ENCODE assay signal across 12 cellular contexts in genomic region chr5:60248900-60249299, GRCh38.
A peak's percentile ranks its signal among the peaks of the same experiment; 100 is the strongest.
DNase-seq lines count a peak whose midpoint lies in the region; ATAC-seq, FAIRE-seq and TF ChIP-seq lines count a peak whose summit lies in the region.
"Had no signal": no experiment of that assay in that cellular context is flagged by ENCODE, and none has a peak within 500 bp of the region (broad histone marks: within the 10 kb centered on the region; RNA-seq: fewer than 3 reads in every experiment).

No MANE protein-coding gene starts in this region.

- ATAC-seq in GM21529 (IDR thresholded peaks at IDR 0.05; ENCODE audit: unreplicated experiment) (peak; percentile 97), HG03469 (IDR thresholded peaks at IDR 0.05; ENCODE audit: unreplicated experiment) (peak; percentile 97)

- TF ChIP-seq POLR2A in GM12892 (IDR thresholded peaks at IDR 0.05; ENCODE audit: low read depth, low read length), result no peak
- TF ChIP-seq POLR2A in erythroblast (IDR thresholded peaks at IDR 0.05; ENCODE audit: low read length), result no peak

- no peak overlapping the region for H3K4me3 ChIP-seq in WERI-Rb-1 (ENCODE audit: low read depth, low read length)
- H3K4me3 ChIP-seq: pancreas, suprapubic skin had no signal

- no peaks in the 10 kb centered on the region for H3K9me3 ChIP-seq in WERI-Rb-1 (ENCODE audit: severe bottlenecking)
- H3K9me3 ChIP-seq: pancreas, suprapubic skin had no signal

- peak; percentile 64 for FAIRE-seq in GM12892 (lab: Jason Lieb, UNC)
- FAIRE-seq: pancreas had no signal

- CTCF ChIA-PET in RWPE1 (lab: Yijun Ruan, JAX), result interaction anchor here (0.6 kb wide), 1 partner anchor 52 kb away, joined by 5 read pairs; no protein-coding TSS in a partner anchor

- H3K36me3 ChIP-seq in WERI-Rb-1, result no peaks in the 10 kb centered on the region
- H3K36me3 ChIP-seq: pancreas, suprapubic skin had no signal

- DNase-seq in GM12892 (ENCODE audit: insufficient read length), result no peak
- DNase-seq in erythroblast (lab: John Stamatoyannopoulos, UW), result peak; percentile 11 to 43
- no peak for DNase-seq in activated CD4-positive, alpha-beta T cell treated with anti-CD3 and anti-CD28 coated beads, Interleukin-2, amount 50 U/mL, for 48 hours
- no peak for DNase-seq in WERI-Rb-1
- no peak for DNase-seq in RWPE1 (ENCODE audit: low spot score)
- no peak for DNase-seq in activated CD4-positive, alpha-beta T cell treated with anti-CD3 and anti-CD28 coated beads, Interleukin-2, amount 50 U/mL, for 1 hour
- DNase-seq: EL, NCI-H2029 treated with DMSO at 0.1 percent for 48 hours had no signal

- no peaks in the 10 kb centered on the region for H3K27me3 ChIP-seq in WERI-Rb-1 (ENCODE audit: insufficient read depth, low read depth, severe bottlenecking)
- H3K27me3 ChIP-seq: pancreas, suprapubic skin had no signal

- TF ChIP-seq CTCF in WERI-Rb-1 (IDR thresholded peaks at IDR 0.05; ENCODE audit: low read depth, low read length), result no peak
- TF ChIP-seq CTCF in RWPE1 (conservative IDR thresholded peaks at IDR 0.05; ENCODE audit: low read depth), result no peak

- H3K27ac ChIP-seq in WERI-Rb-1 (no peak overlapping the region), RWPE1 (no peak overlapping the region)
- H3K27ac ChIP-seq: pancreas, suprapubic skin had no signal

- POLR2A ChIA-PET in RWPE1 (lab: Yijun Ruan, JAX; ENCODE audit: low non-redundant PET), result no interaction called here

Comparison
In these comparisons a context has a peak if more than half of its experiments do, and no peak if none do; other contexts are left out.
1. DNase-seq: peak in erythroblast (2 of 2); none in GM12892 (single experiment), activated CD4-positive, alpha-beta T cell treated with anti-CD3 and anti-CD28 coated beads, Interleukin-2, amount 50 U/mL, for 48 hours (0 of 2), WERI-Rb-1 (single experiment), RWPE1 (single experiment) and activated CD4-positive, alpha-beta T cell treated with anti-CD3 and anti-CD28 coated beads, Interleukin-2, amount 50 U/mL, for 1 hour (single experiment).